Comparison of ENCODE assay signal across 1 cellular context in the genomic region with DNA sequence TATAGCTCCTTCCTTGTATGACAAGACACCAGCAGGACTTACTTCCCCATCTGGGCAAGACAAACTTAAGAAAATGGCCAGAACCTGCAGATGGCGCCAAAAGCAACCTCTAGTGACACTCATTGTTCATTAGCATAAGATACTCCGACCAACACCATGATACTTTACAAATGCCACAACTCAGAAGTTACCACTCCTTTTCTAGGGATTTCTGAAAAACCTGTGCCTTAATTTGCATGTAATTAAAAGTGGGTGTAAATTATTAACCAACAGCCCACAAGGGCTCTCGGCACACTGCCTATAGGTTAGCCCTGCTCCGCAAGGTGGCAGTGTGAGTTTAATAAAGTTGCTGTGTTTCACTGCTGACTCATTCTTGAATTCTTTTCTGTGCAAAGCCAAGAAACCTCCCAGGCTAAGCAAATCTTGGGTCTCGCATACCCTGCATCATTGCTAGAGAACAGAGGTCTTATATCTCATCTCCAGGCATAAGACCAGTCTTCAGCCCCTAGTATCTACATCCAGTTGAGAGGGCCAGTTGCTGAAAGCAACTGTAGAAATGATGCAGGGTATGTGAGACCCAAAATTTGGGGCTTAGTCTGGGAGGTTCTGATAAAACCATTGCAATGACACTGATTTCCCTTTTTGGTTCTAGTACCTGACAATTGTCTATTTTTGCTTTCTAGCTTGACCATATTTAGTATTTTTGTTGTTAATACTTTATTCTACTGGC.
A peak's percentile ranks its signal among the peaks of the same experiment; 100 is the strongest.
TF ChIP-seq lines count a peak whose summit lies in the region.

No MANE protein-coding gene starts in this region.

TF ChIP-seq in K562, 482 proteins besides CTCF, POLR2A, EP300 and RAD21 (continued from another document and continues in another):
- TF ChIP-seq, protein P1, sequence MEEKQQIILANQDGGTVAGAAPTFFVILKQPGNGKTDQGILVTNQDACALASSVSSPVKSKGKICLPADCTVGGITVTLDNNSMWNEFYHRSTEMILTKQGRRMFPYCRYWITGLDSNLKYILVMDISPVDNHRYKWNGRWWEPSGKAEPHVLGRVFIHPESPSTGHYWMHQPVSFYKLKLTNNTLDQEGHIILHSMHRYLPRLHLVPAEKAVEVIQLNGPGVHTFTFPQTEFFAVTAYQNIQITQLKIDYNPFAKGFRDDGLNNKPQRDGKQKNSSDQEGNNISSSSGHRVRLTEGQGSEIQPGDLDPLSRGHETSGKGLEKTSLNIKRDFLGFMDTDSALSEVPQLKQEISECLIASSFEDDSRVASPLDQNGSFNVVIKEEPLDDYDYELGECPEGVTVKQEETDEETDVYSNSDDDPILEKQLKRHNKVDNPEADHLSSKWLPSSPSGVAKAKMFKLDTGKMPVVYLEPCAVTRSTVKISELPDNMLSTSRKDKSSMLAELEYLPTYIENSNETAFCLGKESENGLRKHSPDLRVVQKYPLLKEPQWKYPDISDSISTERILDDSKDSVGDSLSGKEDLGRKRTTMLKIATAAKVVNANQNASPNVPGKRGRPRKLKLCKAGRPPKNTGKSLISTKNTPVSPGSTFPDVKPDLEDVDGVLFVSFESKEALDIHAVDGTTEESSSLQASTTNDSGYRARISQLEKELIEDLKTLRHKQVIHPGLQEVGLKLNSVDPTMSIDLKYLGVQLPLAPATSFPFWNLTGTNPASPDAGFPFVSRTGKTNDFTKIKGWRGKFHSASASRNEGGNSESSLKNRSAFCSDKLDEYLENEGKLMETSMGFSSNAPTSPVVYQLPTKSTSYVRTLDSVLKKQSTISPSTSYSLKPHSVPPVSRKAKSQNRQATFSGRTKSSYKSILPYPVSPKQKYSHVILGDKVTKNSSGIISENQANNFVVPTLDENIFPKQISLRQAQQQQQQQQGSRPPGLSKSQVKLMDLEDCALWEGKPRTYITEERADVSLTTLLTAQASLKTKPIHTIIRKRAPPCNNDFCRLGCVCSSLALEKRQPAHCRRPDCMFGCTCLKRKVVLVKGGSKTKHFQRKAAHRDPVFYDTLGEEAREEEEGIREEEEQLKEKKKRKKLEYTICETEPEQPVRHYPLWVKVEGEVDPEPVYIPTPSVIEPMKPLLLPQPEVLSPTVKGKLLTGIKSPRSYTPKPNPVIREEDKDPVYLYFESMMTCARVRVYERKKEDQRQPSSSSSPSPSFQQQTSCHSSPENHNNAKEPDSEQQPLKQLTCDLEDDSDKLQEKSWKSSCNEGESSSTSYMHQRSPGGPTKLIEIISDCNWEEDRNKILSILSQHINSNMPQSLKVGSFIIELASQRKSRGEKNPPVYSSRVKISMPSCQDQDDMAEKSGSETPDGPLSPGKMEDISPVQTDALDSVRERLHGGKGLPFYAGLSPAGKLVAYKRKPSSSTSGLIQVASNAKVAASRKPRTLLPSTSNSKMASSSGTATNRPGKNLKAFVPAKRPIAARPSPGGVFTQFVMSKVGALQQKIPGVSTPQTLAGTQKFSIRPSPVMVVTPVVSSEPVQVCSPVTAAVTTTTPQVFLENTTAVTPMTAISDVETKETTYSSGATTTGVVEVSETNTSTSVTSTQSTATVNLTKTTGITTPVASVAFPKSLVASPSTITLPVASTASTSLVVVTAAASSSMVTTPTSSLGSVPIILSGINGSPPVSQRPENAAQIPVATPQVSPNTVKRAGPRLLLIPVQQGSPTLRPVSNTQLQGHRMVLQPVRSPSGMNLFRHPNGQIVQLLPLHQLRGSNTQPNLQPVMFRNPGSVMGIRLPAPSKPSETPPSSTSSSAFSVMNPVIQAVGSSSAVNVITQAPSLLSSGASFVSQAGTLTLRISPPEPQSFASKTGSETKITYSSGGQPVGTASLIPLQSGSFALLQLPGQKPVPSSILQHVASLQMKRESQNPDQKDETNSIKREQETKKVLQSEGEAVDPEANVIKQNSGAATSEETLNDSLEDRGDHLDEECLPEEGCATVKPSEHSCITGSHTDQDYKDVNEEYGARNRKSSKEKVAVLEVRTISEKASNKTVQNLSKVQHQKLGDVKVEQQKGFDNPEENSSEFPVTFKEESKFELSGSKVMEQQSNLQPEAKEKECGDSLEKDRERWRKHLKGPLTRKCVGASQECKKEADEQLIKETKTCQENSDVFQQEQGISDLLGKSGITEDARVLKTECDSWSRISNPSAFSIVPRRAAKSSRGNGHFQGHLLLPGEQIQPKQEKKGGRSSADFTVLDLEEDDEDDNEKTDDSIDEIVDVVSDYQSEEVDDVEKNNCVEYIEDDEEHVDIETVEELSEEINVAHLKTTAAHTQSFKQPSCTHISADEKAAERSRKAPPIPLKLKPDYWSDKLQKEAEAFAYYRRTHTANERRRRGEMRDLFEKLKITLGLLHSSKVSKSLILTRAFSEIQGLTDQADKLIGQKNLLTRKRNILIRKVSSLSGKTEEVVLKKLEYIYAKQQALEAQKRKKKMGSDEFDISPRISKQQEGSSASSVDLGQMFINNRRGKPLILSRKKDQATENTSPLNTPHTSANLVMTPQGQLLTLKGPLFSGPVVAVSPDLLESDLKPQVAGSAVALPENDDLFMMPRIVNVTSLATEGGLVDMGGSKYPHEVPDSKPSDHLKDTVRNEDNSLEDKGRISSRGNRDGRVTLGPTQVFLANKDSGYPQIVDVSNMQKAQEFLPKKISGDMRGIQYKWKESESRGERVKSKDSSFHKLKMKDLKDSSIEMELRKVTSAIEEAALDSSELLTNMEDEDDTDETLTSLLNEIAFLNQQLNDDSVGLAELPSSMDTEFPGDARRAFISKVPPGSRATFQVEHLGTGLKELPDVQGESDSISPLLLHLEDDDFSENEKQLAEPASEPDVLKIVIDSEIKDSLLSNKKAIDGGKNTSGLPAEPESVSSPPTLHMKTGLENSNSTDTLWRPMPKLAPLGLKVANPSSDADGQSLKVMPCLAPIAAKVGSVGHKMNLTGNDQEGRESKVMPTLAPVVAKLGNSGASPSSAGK (IDR thresholded peaks at IDR 0.05) = peak; percentile 53; the same call in 1 of the 2 replicates
- TF ChIP-seq MED1 (CRISPR knock-in tag; IDR thresholded peaks at IDR 0.05; ENCODE audit: borderline replicate concordance) (no peak), SAP30 (IDR thresholded peaks at IDR 0.05; ENCODE audit: borderline replicate concordance, insufficient read depth, low read depth, low read length, poor library complexity, severe bottlenecking) (no peak), ADNP (tag; IDR thresholded peaks at IDR 0.05) (no peak), HINFP (tag; conservative IDR thresholded peaks at IDR 0.05; ENCODE audit: low read depth) (no peak), FOXK2 (conservative IDR thresholded peaks at IDR 0.05 in 1 of 2, IDR thresholded peaks at IDR 0.05 in 1 of 2; ENCODE audit: low read depth in 2 of 2) (peak in 1 of 2 experiments; percentile 38; a peak in 1 of 4 replicates), ZEB2 (IDR thresholded peaks at IDR 0.05) (peak; percentile 73; the same call in 1 of the 2 replicates), KDM4B (IDR thresholded peaks at IDR 0.05; ENCODE audit: borderline replicate concordance in 2 of 2, low read depth in 1 of 2) (no peak), HNRNPUL1 (IDR thresholded peaks at IDR 0.05; ENCODE audit: low read length) (no peak), BHLHE40 (IDR thresholded peaks at IDR 0.05; ENCODE audit: low read length) (peak; percentile 2; the same call in 1 of the 2 replicates), KHSRP (IDR thresholded peaks at IDR 0.05) (0 out of 2 replicates have a peak, but pooled peaks have one; percentile 22), NCOA1 (IDR thresholded peaks at IDR 0.05; ENCODE audit: low read depth) (peak; percentile 60; the same call in 1 of the 2 replicates), KAT2B (IDR thresholded peaks at IDR 0.05; ENCODE audit: low read depth, low read length) (no peak), ZFX (CRISPR knock-in tag; IDR thresholded peaks at IDR 0.05) (no peak), PYGO2 (tag; IDR thresholded peaks at IDR 0.05) (no peak), ZNF644 (tag; IDR thresholded peaks at IDR 0.05; ENCODE audit: low read depth) (no peak), CGGBP1 (CRISPR knock-in tag; IDR thresholded peaks at IDR 0.05) (no peak), FOXJ2 (tag; IDR thresholded peaks at IDR 0.05) (no peak), KLF1 (tag; IDR thresholded peaks at IDR 0.05) (no peak), HEY1 (CRISPR knock-in tag; IDR thresholded peaks at IDR 0.05; ENCODE audit: borderline replicate concordance) (no peak), ZNF197 (CRISPR knock-in tag; IDR thresholded peaks at IDR 0.05; ENCODE audit: low read depth) (no peak)
- TF ChIP-seq, protein P2, sequence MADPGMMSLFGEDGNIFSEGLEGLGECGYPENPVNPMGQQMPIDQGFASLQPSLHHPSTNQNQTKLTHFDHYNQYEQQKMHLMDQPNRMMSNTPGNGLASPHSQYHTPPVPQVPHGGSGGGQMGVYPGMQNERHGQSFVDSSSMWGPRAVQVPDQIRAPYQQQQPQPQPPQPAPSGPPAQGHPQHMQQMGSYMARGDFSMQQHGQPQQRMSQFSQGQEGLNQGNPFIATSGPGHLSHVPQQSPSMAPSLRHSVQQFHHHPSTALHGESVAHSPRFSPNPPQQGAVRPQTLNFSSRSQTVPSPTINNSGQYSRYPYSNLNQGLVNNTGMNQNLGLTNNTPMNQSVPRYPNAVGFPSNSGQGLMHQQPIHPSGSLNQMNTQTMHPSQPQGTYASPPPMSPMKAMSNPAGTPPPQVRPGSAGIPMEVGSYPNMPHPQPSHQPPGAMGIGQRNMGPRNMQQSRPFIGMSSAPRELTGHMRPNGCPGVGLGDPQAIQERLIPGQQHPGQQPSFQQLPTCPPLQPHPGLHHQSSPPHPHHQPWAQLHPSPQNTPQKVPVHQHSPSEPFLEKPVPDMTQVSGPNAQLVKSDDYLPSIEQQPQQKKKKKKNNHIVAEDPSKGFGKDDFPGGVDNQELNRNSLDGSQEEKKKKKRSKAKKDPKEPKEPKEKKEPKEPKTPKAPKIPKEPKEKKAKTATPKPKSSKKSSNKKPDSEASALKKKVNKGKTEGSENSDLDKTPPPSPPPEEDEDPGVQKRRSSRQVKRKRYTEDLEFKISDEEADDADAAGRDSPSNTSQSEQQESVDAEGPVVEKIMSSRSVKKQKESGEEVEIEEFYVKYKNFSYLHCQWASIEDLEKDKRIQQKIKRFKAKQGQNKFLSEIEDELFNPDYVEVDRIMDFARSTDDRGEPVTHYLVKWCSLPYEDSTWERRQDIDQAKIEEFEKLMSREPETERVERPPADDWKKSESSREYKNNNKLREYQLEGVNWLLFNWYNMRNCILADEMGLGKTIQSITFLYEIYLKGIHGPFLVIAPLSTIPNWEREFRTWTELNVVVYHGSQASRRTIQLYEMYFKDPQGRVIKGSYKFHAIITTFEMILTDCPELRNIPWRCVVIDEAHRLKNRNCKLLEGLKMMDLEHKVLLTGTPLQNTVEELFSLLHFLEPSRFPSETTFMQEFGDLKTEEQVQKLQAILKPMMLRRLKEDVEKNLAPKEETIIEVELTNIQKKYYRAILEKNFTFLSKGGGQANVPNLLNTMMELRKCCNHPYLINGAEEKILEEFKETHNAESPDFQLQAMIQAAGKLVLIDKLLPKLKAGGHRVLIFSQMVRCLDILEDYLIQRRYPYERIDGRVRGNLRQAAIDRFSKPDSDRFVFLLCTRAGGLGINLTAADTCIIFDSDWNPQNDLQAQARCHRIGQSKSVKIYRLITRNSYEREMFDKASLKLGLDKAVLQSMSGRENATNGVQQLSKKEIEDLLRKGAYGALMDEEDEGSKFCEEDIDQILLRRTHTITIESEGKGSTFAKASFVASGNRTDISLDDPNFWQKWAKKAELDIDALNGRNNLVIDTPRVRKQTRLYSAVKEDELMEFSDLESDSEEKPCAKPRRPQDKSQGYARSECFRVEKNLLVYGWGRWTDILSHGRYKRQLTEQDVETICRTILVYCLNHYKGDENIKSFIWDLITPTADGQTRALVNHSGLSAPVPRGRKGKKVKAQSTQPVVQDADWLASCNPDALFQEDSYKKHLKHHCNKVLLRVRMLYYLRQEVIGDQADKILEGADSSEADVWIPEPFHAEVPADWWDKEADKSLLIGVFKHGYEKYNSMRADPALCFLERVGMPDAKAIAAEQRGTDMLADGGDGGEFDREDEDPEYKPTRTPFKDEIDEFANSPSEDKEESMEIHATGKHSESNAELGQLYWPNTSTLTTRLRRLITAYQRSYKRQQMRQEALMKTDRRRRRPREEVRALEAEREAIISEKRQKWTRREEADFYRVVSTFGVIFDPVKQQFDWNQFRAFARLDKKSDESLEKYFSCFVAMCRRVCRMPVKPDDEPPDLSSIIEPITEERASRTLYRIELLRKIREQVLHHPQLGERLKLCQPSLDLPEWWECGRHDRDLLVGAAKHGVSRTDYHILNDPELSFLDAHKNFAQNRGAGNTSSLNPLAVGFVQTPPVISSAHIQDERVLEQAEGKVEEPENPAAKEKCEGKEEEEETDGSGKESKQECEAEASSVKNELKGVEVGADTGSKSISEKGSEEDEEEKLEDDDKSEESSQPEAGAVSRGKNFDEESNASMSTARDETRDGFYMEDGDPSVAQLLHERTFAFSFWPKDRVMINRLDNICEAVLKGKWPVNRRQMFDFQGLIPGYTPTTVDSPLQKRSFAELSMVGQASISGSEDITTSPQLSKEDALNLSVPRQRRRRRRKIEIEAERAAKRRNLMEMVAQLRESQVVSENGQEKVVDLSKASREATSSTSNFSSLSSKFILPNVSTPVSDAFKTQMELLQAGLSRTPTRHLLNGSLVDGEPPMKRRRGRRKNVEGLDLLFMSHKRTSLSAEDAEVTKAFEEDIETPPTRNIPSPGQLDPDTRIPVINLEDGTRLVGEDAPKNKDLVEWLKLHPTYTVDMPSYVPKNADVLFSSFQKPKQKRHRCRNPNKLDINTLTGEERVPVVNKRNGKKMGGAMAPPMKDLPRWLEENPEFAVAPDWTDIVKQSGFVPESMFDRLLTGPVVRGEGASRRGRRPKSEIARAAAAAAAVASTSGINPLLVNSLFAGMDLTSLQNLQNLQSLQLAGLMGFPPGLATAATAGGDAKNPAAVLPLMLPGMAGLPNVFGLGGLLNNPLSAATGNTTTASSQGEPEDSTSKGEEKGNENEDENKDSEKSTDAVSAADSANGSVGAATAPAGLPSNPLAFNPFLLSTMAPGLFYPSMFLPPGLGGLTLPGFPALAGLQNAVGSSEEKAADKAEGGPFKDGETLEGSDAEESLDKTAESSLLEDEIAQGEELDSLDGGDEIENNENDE (IDR thresholded peaks at IDR 0.05; ENCODE audit: low read depth, low read length) = no peak
- TF ChIP-seq, protein P3, sequence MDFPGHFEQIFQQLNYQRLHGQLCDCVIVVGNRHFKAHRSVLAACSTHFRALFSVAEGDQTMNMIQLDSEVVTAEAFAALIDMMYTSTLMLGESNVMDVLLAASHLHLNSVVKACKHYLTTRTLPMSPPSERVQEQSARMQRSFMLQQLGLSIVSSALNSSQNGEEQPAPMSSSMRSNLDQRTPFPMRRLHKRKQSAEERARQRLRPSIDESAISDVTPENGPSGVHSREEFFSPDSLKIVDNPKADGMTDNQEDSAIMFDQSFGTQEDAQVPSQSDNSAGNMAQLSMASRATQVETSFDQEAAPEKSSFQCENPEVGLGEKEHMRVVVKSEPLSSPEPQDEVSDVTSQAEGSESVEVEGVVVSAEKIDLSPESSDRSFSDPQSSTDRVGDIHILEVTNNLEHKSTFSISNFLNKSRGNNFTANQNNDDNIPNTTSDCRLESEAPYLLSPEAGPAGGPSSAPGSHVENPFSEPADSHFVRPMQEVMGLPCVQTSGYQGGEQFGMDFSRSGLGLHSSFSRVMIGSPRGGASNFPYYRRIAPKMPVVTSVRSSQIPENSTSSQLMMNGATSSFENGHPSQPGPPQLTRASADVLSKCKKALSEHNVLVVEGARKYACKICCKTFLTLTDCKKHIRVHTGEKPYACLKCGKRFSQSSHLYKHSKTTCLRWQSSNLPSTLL (IDR thresholded peaks at IDR 0.05) = no peak
